Comparison of ENCODE assay signal across 19 cellular contexts in the genomic region with DNA sequence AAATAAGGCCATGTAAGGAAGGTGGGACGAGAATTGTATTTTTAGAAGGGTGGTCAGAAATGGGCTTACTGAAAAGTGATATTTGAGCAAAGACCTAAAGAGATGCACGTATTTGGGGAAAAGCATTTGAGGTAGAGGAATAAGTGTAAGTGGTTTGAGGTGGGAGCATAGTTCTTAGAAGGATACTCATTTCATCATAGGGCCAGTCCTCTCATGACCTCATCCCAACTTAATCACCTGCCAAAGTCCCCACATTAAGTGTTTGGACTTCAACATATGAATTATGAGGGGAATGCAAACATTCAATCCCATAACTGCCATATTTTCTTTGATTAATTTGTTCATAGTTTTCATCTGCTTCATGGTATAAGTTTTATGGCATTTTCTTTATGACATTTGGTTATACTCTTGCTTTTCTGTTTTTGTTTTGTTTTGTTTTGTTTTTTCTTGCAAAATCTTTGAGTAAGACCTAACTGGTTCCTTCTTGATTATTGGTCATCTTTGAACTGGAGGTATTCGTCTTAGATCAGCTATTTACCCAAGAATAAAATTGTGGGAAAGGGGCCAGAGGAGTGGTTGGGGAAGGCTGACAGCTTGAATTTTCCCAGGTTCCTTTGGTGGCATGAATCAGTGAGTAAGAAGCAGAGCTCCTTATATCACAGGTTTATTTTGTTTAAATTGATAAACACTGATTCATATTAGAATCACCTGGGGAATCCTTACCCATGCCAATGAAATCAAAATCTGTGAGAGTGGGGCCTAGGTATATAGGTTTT. TPM values are rescaled to one million over a fixed set of nuclear protein-coding genes. Genes with fewer than 3 reads are reported as not detected.
DNase-seq lines count a peak whose midpoint lies in the region; ATAC-seq, FAIRE-seq and TF ChIP-seq lines count a peak whose summit lies in the region.
"Had no signal": no experiment of that assay in that cellular context is flagged by ENCODE, and none has a peak within 500 bp of the region (broad histone marks: within the 10 kb centered on the region; RNA-seq: fewer than 3 reads in every experiment).

No MANE protein-coding gene starts in this region.

- H3K36me3 Mint-ChIP-seq in CD4-positive, alpha-beta memory T cell, result peaks cover 44 to 67% of the 10 kb centered on the region in 2 donors
- peaks cover 23% of the 10 kb centered on the region for H3K36me3 Mint-ChIP-seq in WTC11

- POLR2A ChIA-PET in CD4-positive, alpha-beta memory T cell (lab: Charles Lee; ENCODE audit: partially characterized antibody), result interaction anchor here (1.9 kb wide), 1 partner anchor 25 kb away, joined by 6 read pairs; no protein-coding TSS in a partner anchor
- POLR2A ChIA-PET in WTC11 (lab: Charles Lee) (no interaction called here), HEK293T (lab: Yijun Ruan, JAX) (interaction anchor here (0.6 kb wide), 1 partner anchor 24 kb away, joined by 3 read pairs; a partner anchor contains a TSS)

- H3K27me3 Mint-ChIP-seq in CD4-positive, alpha-beta memory T cell, result no peaks in the 10 kb centered on the region
- no peaks in the 10 kb centered on the region for H3K27me3 Mint-ChIP-seq in WTC11 (ENCODE audit: low read depth)
- H3K27me3 Mint-ChIP-seq: B cell; CD4-positive, alpha-beta T cell had no signal

- peak; percentile 36 for FAIRE-seq in GM18507 (lab: Jason Lieb, UNC)

- peaks cover 18 to 33% (median 22%) of the 10 kb centered on the region in 4 donors for H3K4me1 Mint-ChIP-seq in CD4-positive, alpha-beta memory T cell
- no peaks in the 10 kb centered on the region for H3K4me1 Mint-ChIP-seq in WTC11

- TF ChIP-seq CTCF in WTC11 (IDR thresholded peaks at IDR 0.05) (no peak), fibroblast of villous mesenchyme (IDR thresholded peaks at IDR 0.05; ENCODE audit: insufficient read depth, low read depth, low read length) (no peak)

- no peaks in the 10 kb centered on the region for H3K27me3 ChIP-seq in CD4-positive, alpha-beta memory T cell (ENCODE audit: insufficient read depth, low read length)
- H3K27me3 ChIP-seq: SJCRH30 had no signal

- no peak overlapping the region for H3K4me3 Mint-ChIP-seq in CD4-positive, alpha-beta memory T cell
- no peak overlapping the region for H3K4me3 Mint-ChIP-seq in WTC11
- H3K4me3 Mint-ChIP-seq: B cell; CD4-positive, alpha-beta T cell had no signal

- CTCF ChIA-PET in CD4-positive, alpha-beta memory T cell (lab: Charles Lee; ENCODE audit: partially characterized antibody), result interaction anchor here (1.9 to 2.0 kb wide), 2 partner anchors 9 to 25 kb away, joined by 5 read pairs; no protein-coding TSS in a partner anchor
- CTCF ChIA-PET in WTC11 (lab: Charles Lee), result interaction anchor here (1.0 kb wide), 1 partner anchor 10 kb away, joined by 3 read pairs; no protein-coding TSS in a partner anchor
- CTCF ChIA-PET in HEK293T (lab: Yijun Ruan, JAX), result no interaction called here

- H3K4me3 ChIP-seq in CD4-positive, alpha-beta memory T cell (ENCODE audit: low read length in 2 of 2), result no peak overlapping the region
- no peak overlapping the region for H3K4me3 ChIP-seq in fibroblast of villous mesenchyme (ENCODE audit: low read depth, low read length)
- H3K4me3 ChIP-seq: SJCRH30 had no signal

- no peak overlapping the region for H3K27ac ChIP-seq in CD4-positive, alpha-beta memory T cell (ENCODE audit: low read depth, low read length)
- H3K27ac ChIP-seq: RWPE1, SJCRH30 had no signal

- no peaks in the 10 kb centered on the region for H3K9me3 Mint-ChIP-seq in CD4-positive, alpha-beta memory T cell
- H3K9me3 Mint-ChIP-seq in WTC11, result no peaks in the 10 kb centered on the region
- H3K9me3 Mint-ChIP-seq: CD4-positive, alpha-beta T cell had no signal

- DNase-seq in CD4-positive, alpha-beta memory T cell, result no peak
- DNase-seq in GM18507 (ENCODE audit: extremely low spot score, insufficient read length, low read depth) (no peak), WTC11 (ENCODE audit: low spot score) (no peak), fibroblast of villous mesenchyme (ENCODE audit: low read depth) (peak; percentile 53), DMS 273 (lab: John Stamatoyannopoulos, UW; ENCODE audit: unreplicated experiment) (no peak), HEK293T (ENCODE audit: extremely low spot score) (no peak), T-helper 2 cell (no peak)
- DNase-seq: CD4-positive, alpha-beta T cell; DMS79 treated with DMSO at 0.1 percent for 48 hours; KBM-7; NCI-H1417 treated with DMSO at 0.1 percent for 48 hours; NCI-H1930; NCI-H2171; NCI-H446 treated with DMSO at 0.1 percent for 48 hours; NCI-H748 treated with DMSO at 0.1 percent for 48 hours; SJCRH30 had no signal

- H3K36me3 ChIP-seq in CD4-positive, alpha-beta memory T cell (ENCODE audit: insufficient read depth, low read length), result peaks cover 31% of the 10 kb centered on the region

- intact Hi-C loops in CD4-positive, alpha-beta memory T cell (cut with micrococcal nuclease), result no loop called here

- no peak for ATAC-seq in WTC11
- ATAC-seq: HCT116 had no signal

- H3K27ac Mint-ChIP-seq in CD4-positive, alpha-beta memory T cell, result peak overlapping the region in 4 of 7 donors; percentile 32 to 81 (median 73)
- peak overlapping the region; percentile 75 for H3K27ac Mint-ChIP-seq in WTC11
- H3K27ac Mint-ChIP-seq: B cell; CD4-positive, alpha-beta T cell had no signal

- peaks cover 8% of the 10 kb centered on the region for H3K4me1 ChIP-seq in CD4-positive, alpha-beta memory T cell (ENCODE audit: insufficient read depth, low read length)
- H3K4me1 ChIP-seq: SJCRH30 had no signal

- H3K9me3 ChIP-seq in CD4-positive, alpha-beta memory T cell (ENCODE audit: control insufficient read depth in 1 of 2, low read length in 2 of 2), result no peaks in the 10 kb centered on the region
- H3K9me3 ChIP-seq: SJCRH30 had no signal

TF ChIP-seq in WTC11, 78 proteins besides CTCF, POLR2A, EP300 and RAD21 (continues in another document):
- TF ChIP-seq NR1H2 (CRISPR knock-in tag; IDR thresholded peaks at IDR 0.05) (no peak), CREM (CRISPR knock-in tag; IDR thresholded peaks at IDR 0.05) (no peak), KAT7 (CRISPR knock-in tag; IDR thresholded peaks at IDR 0.05; ENCODE audit: borderline replicate concordance) (no peak)
- TF ChIP-seq, protein P1, sequence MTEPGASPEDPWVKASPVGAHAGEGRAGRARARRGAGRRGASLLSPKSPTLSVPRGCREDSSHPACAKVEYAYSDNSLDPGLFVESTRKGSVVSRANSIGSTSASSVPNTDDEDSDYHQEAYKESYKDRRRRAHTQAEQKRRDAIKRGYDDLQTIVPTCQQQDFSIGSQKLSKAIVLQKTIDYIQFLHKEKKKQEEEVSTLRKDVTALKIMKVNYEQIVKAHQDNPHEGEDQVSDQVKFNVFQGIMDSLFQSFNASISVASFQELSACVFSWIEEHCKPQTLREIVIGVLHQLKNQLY (CRISPR knock-in tag; IDR thresholded peaks at IDR 0.05), result no peak

TF ChIP-seq in HEK293T, 16 proteins besides CTCF, POLR2A, EP300 and RAD21:
- TF ChIP-seq CTBP1 (IDR thresholded peaks at IDR 0.05; ENCODE audit: borderline replicate concordance) (no peak), HDGF (IDR thresholded peaks at IDR 0.05; ENCODE audit: borderline replicate concordance) (no peak), LEF1 (IDR thresholded peaks at IDR 0.05; ENCODE audit: borderline replicate concordance) (no peak), TARDBP (IDR thresholded peaks at IDR 0.05) (no peak), NFRKB (IDR thresholded peaks at IDR 0.05) (no peak), SP1 (IDR thresholded peaks at IDR 0.05) (no peak), L3MBTL2 (conservative IDR thresholded peaks at IDR 0.05) (no peak), ELF4 (IDR thresholded peaks at IDR 0.05) (no peak), BHLHE40 (IDR thresholded peaks at IDR 0.05; ENCODE audit: borderline replicate concordance) (no peak), FOXK2 (IDR thresholded peaks at IDR 0.05) (no peak), ARNT (IDR thresholded peaks at IDR 0.05) (no peak)

RNA-seq across cellular contexts. Expression of a gene that starts 24.2 kb away (rescaled TPM):
- total RNA-seq in CD4-positive, alpha-beta memory T cell, result 10 to 100 TPM; 10.0 to 15.2 TPM
- polyA plus RNA-seq in CD4-positive, alpha-beta memory T cell, result 10 to 100 TPM; 10.0 to 16.2 TPM
- total RNA-seq in WTC11 (2021) (39.5 to 43.5 TPM (median 43.5 TPM) in 3 replicates), fibroblast of villous mesenchyme (23.8 and 31.1 TPM in 2 replicates)

RNA-seq across cellular contexts. Expression of a gene that starts 37.3 kb away (rescaled TPM):
- total RNA-seq in CD4-positive, alpha-beta memory T cell, result 10 to 100 TPM; 47.1 to 47.3 TPM
- 10 to 100 TPM; 25.0 to 50.0 TPM for polyA plus RNA-seq in CD4-positive, alpha-beta memory T cell
- total RNA-seq in WTC11 (2021) (21.1 to 22.8 TPM (median 21.4 TPM) in 3 replicates), fibroblast of villous mesenchyme (22.9 and 26.3 TPM in 2 replicates)
